17 cellular contexts compared by ENCODE assay signal in genomic region chr9:123046796-123047195, GRCh38. TPM values are rescaled to one million over a fixed set of nuclear protein-coding genes. Genes with fewer than 3 reads are reported as not detected.
DNase-seq lines count a peak whose midpoint lies in the region; ATAC-seq and TF ChIP-seq lines count a peak whose summit lies in the region.
"Had no signal": no experiment of that assay in that cellular context is flagged by ENCODE, and none has a peak within 500 bp of the region (broad histone marks: within the 10 kb centered on the region; RNA-seq: fewer than 3 reads in every experiment).

No MANE protein-coding gene starts in this region.

- no peak for DNase-seq in A673 (ENCODE audit: low spot score)
- no peak for DNase-seq in chondrocyte (ENCODE audit: low spot score)
- DNase-seq in left lung: no peak
- DNase-seq in stomach: no peak
- no peak for DNase-seq in ovary
- no peak for DNase-seq in effector memory CD8-positive, alpha-beta T cell
- DNase-seq: 8988T, DMS153, MV-4-11, NCI-H1436 treated with DMSO at 0.1 percent for 48 hours, NCI-H345, PC-9 had no signal

- H3K36me3 Mint-ChIP-seq in chondrocyte (ENCODE audit: low read depth): peaks cover 13% of the 10 kb centered on the region
- peaks cover 7% of the 10 kb centered on the region for H3K36me3 Mint-ChIP-seq in effector memory CD8-positive, alpha-beta T cell (ENCODE audit: insufficient read depth)

- H3K27me3 ChIP-seq in A673 (replicated peaks; ENCODE audit: insufficient read depth, low read depth, low read length, poor library complexity): no peaks in the 10 kb centered on the region
- H3K27me3 ChIP-seq in left lung: no peaks in the 10 kb centered on the region
- H3K27me3 ChIP-seq in stomach: no peaks in the 10 kb centered on the region
- H3K27me3 ChIP-seq in ovary: no peaks in the 10 kb centered on the region
- H3K27me3 ChIP-seq: BLaER1 treated with 17β-estradiol and CSF1 and Interleukin-3, amounts not matched to agents 10 nM and 100 nM had no signal

- TF ChIP-seq EP300 in stomach (IDR thresholded peaks at IDR 0.05) (no peak), ovary (IDR thresholded peaks at IDR 0.05) (no peak)

- no peaks in the 10 kb centered on the region for H3K27me3 Mint-ChIP-seq in chondrocyte (ENCODE audit: low read depth)
- H3K27me3 Mint-ChIP-seq in effector memory CD8-positive, alpha-beta T cell: no peaks in the 10 kb centered on the region

- H3K4me1 ChIP-seq in A673 (ENCODE audit: insufficient read depth, low read length, poor library complexity, severe bottlenecking) (peaks cover 59% of the 10 kb centered on the region), left lung (peaks cover 4 to 16% of the 10 kb centered on the region in 2 donors), stomach (peaks cover 0 to 67% (median 23%) of the 10 kb centered on the region in 4 donors), ovary (ENCODE audit: insufficient read depth) (peaks cover 13% of the 10 kb centered on the region)

- peaks cover 6% of the 10 kb centered on the region for H3K9me3 Mint-ChIP-seq in chondrocyte (ENCODE audit: low read depth)
- no peaks in the 10 kb centered on the region for H3K9me3 Mint-ChIP-seq in effector memory CD8-positive, alpha-beta T cell

- TF ChIP-seq POLR2A in stomach (IDR thresholded peaks at IDR 0.05) (no peak), ovary (IDR thresholded peaks at IDR 0.05) (no peak)

- no TSS peak for BruUV-seq in A673 (replicated peaks; lab: Mats Ljungman, UMichigan)

- peaks cover 6% of the 10 kb centered on the region for H3K9me3 ChIP-seq in A673 (ENCODE audit: low read depth, low read length, poor library complexity, severe bottlenecking)
- peaks cover 0 to 3% of the 10 kb centered on the region in 2 donors for H3K9me3 ChIP-seq in left lung
- H3K9me3 ChIP-seq in stomach: peaks cover 0 to 5% (median 0%) of the 10 kb centered on the region in 4 donors
- no peaks in the 10 kb centered on the region for H3K9me3 ChIP-seq in ovary

- WGBS in stomach, 5 donors: 59 to 82% (median 66%) methylated on average over 1 of the region's 1 CpG
- 31 to 61% (median 38%) methylated on average over 1 of the region's 1 CpG for WGBS in ovary, 3 donors

- peaks cover 86% of the 10 kb centered on the region for H3K4me1 Mint-ChIP-seq in chondrocyte (ENCODE audit: low read depth)
- no peaks in the 10 kb centered on the region for H3K4me1 Mint-ChIP-seq in effector memory CD8-positive, alpha-beta T cell (ENCODE audit: low read depth in 2 of 2)

- H3K4me3 ChIP-seq in A673 (ENCODE audit: low read depth, low read length, poor library complexity, severe bottlenecking): no peak overlapping the region
- no peak overlapping the region for H3K4me3 ChIP-seq in left lung
- H3K4me3 ChIP-seq in stomach: no peak overlapping the region
- H3K4me3 ChIP-seq in ovary: no peak overlapping the region
- H3K4me3 ChIP-seq: BLaER1 treated with 17β-estradiol and CSF1 and Interleukin-3, amounts not matched to agents 10 nM and 100 nM; PC-9 had no signal

- H3K36me3 ChIP-seq in A673 (ENCODE audit: insufficient read depth, low read length, poor library complexity, severe bottlenecking) (peaks cover 14% of the 10 kb centered on the region), left lung (peaks cover 0 to 3% of the 10 kb centered on the region in 2 donors), stomach (peaks cover 0 to 11% (median 8%) of the 10 kb centered on the region in 4 donors), ovary (no peaks in the 10 kb centered on the region)

- CTCF ChIA-PET in A673 (lab: Charles Lee): no interaction called here

- no peak for TF ChIP-seq CTCF in A673 (conservative IDR thresholded peaks at IDR 0.05; ENCODE audit: low read depth, low read length)
- no peak for TF ChIP-seq CTCF in chondrocyte (IDR thresholded peaks at IDR 0.05)
- no peak for TF ChIP-seq CTCF in left lung (IDR thresholded peaks at IDR 0.05)
- TF ChIP-seq CTCF in stomach (IDR thresholded peaks at IDR 0.05): no peak
- no peak for TF ChIP-seq CTCF in ovary (IDR thresholded peaks at IDR 0.05)

- H3K27ac Mint-ChIP-seq in chondrocyte (ENCODE audit: unreplicated experiment): peak overlapping the region; percentile 82
- peak overlapping the region in 1 of 2 donors; percentile 2 for H3K27ac Mint-ChIP-seq in effector memory CD8-positive, alpha-beta T cell

- intact Hi-C loops in A673 (cut with micrococcal nuclease; ENCODE audit: unreplicated experiment): no loop called here
- intact Hi-C loops in left lung (cut with DNase I): no loop called here
- intact Hi-C loops in stomach (cut with DNase I; ENCODE audit: low total_unique reads): no loop called here
- intact Hi-C loops in ovary (cut with DNase I): no loop called here

- ATAC-seq in left lung (peak; percentile 50), HG03432 (IDR thresholded peaks at IDR 0.05; ENCODE audit: unreplicated experiment) (no peak)
- ATAC-seq in activated CD4-positive, CD25-positive, alpha-beta regulatory T cell treated with anti-CD3 and anti-CD28 coated beads, Interleukin-2, amount 50 U/mL, for 24 hours: no peak
- ATAC-seq in effector memory CD8-positive, alpha-beta T cell (replicated peaks): no peak
- ATAC-seq: HCT116 had no signal

- H3K27ac ChIP-seq in A673 (ENCODE audit: low read depth, low read length, poor library complexity, severe bottlenecking) (peak overlapping the region; percentile 18), left lung (no peak overlapping the region), stomach (peak overlapping the region in 3 of 5 donors; percentile 35 to 68 (median 36)), ovary (no peak overlapping the region)
- H3K27ac ChIP-seq: BLaER1 treated with 17β-estradiol and CSF1 and Interleukin-3, amounts not matched to agents 10 nM and 100 nM; PC-9 had no signal

- POLR2A ChIA-PET in A673 (lab: Charles Lee; ENCODE audit: low non-redundant PET): no interaction called here

- H3K4me3 Mint-ChIP-seq in chondrocyte (ENCODE audit: unreplicated experiment): no peak overlapping the region
- no peak overlapping the region for H3K4me3 Mint-ChIP-seq in effector memory CD8-positive, alpha-beta T cell

RNA-seq across cellular contexts. Expression of gene GPR21, which starts 13.3 kb away (rescaled TPM):
- total RNA-seq in A673 (2021): 0.31 TPM in 1 of 2 replicates, not detected in the other
- 3.9 to 5.5 TPM (median 4.8 TPM) in 3 replicates for total RNA-seq in chondrocyte
- total RNA-seq in left lung: under 1 TPM; 0.37 to 0.41 TPM
- 1 to 10 TPM in 1 of 5 donors, not detected in 4; 7.0 TPM for total RNA-seq in stomach
- not detected for polyA plus RNA-seq in stomach
- 1 to 10 TPM in 5 of 7 donors, not detected in 2; 1.4 to 2.4 (median 1.9) TPM for total RNA-seq in ovary
- under 1 TPM; 0.39 to 0.60 TPM for polyA plus RNA-seq in ovary
- total RNA-seq: HT-29 had no signal

Comparison
In these comparisons a context has a peak if more than half of its experiments do, and no peak if none do; other contexts are left out.
1. H3K27ac ChIP-seq: peak in A673 (single experiment) and stomach (3 of 5); none in left lung (0 of 2) and ovary (0 of 2).